In the genomic region with DNA sequence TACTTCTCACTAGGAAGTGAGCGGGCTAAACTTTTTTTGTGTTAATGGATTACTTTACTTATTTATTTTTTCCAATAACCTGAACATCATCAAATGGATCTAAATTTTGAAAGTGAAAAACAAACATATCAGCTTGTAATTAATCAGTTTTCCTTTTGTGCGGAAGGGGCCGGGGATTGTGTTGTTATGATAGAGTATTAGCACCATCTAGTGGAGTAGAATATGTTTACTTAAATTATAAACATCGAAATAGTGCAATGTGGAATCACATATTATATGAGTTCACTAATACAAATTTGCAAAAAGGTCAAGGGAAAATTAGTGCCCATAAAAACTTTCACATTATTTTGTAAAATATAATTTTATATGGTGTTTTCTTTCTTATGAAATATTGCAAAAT, we compare ENCODE assay signal across 9 cellular contexts. TPM values are rescaled to one million over a fixed set of nuclear protein-coding genes. Genes with fewer than 3 reads are reported as not detected.
DNase-seq lines count a peak whose midpoint lies in the region; TF ChIP-seq lines count a peak whose summit lies in the region.
"Had no signal": no experiment of that assay in that cellular context is flagged by ENCODE, and none has a peak within 500 bp of the region (broad histone marks: within the 10 kb centered on the region; RNA-seq: fewer than 3 reads in every experiment).

No MANE protein-coding gene starts in this region.

- H3F3A ChIP-seq in SK-N-SH (replicated peaks; ENCODE audit: insufficient read depth): peaks cover 5% of the 10 kb centered on the region

- H3K27ac ChIP-seq in SK-N-SH (ENCODE audit: low read depth in 2 of 2, low read length in 1 of 2): no peak overlapping the region
- peak overlapping the region in 1 of 2 donors; percentile 26 for H3K27ac ChIP-seq in ovary
- H3K27ac ChIP-seq: BLaER1 treated with 17β-estradiol and CSF1 and Interleukin-3, amounts not matched to agents 10 nM and 100 nM had no signal

- H3K9me3 ChIP-seq in SK-N-SH: no peaks in the 10 kb centered on the region
- H3K9me3 ChIP-seq in ovary: no peaks in the 10 kb centered on the region
- H3K9me3 ChIP-seq: BLaER1 treated with 17β-estradiol and CSF1 and Interleukin-3, amounts not matched to agents 10 nM and 100 nM had no signal

- TF ChIP-seq CTCF in SK-N-SH (IDR thresholded peaks at IDR 0.05) (peak; percentile 74), ovary (IDR thresholded peaks at IDR 0.05) (peak; percentile 47 to 82 (median 74))

- H3K27me3 ChIP-seq in H7 (ENCODE audit: control insufficient read depth, insufficient read depth, low read length) (no peaks in the 10 kb centered on the region), SK-N-SH (ENCODE audit: insufficient read depth) (no peaks in the 10 kb centered on the region), ovary (no peaks in the 10 kb centered on the region)
- H3K27me3 ChIP-seq: BLaER1 treated with 17β-estradiol and CSF1 and Interleukin-3, amounts not matched to agents 10 nM and 100 nM had no signal

- CTCF ChIA-PET in SK-N-SH (lab: Yijun Ruan, JAX): interaction anchor here (0.6 to 3.3 kb wide), 31 partner anchors 9 to 515 kb away, joined by 3 to 38 read pairs (median 4); no protein-coding TSS in a partner anchor

- no peaks in the 10 kb centered on the region for H3K36me3 ChIP-seq in H7 (replicated peaks; ENCODE audit: control insufficient read depth, insufficient read depth, low read length)
- H3K36me3 ChIP-seq in SK-N-SH (replicated peaks in 1 of 2; ENCODE audit: control insufficient read depth in 1 of 2, insufficient read depth in 2 of 2, low read length in 1 of 2): no peaks in the 10 kb centered on the region
- H3K36me3 ChIP-seq in ovary: no peaks in the 10 kb centered on the region
- H3K36me3 ChIP-seq: BLaER1 treated with 17β-estradiol and CSF1 and Interleukin-3, amounts not matched to agents 10 nM and 100 nM had no signal

- H3K9ac ChIP-seq in SK-N-SH: no peak overlapping the region

- TF ChIP-seq EP300 in SK-N-SH (IDR thresholded peaks at IDR 0.05; ENCODE audit: borderline replicate concordance in 1 of 2, low read depth in 1 of 2, low read length in 1 of 2) (no peak), ovary (IDR thresholded peaks at IDR 0.05) (no peak)

- 18% methylated on average over 4 of the region's 4 CpGs for WGBS in SK-N-SH (ENCODE audit: low lambda C conversion rate)
- WGBS in ovary, 3 donors: 4 to 10% (median 5%) methylated on average over 4 of the region's 4 CpGs

- no peaks in the 10 kb centered on the region for H4K20me1 ChIP-seq in SK-N-SH (ENCODE audit: insufficient read depth)
- H4K20me1 ChIP-seq: BLaER1 treated with 17β-estradiol and CSF1 and Interleukin-3, amounts not matched to agents 10 nM and 100 nM had no signal

- POLR2A ChIA-PET in SK-N-SH (lab: Yijun Ruan, JAX): no interaction called here

- H3K4me1 ChIP-seq in SK-N-SH (ENCODE audit: control insufficient read depth in 1 of 2, insufficient read depth in 2 of 2, low read depth in 1 of 2, low read length in 1 of 2) (no peaks in the 10 kb centered on the region; a peak in 1 of 4 replicates), ovary (ENCODE audit: insufficient read depth) (peaks cover 9% of the 10 kb centered on the region)
- H3K4me1 ChIP-seq: BLaER1 treated with 17β-estradiol and CSF1 and Interleukin-3, amounts not matched to agents 10 nM and 100 nM had no signal

- no peaks in the 10 kb centered on the region for H3K9me2 ChIP-seq in SK-N-SH

- no peak overlapping the region for H3K4me2 ChIP-seq in SK-N-SH

- H2AFZ ChIP-seq in SK-N-SH (ENCODE audit: low read depth): peak overlapping the region; percentile 53

- intact Hi-C loops in ovary (cut with DNase I): loop anchor here in 1 of 4 donors (10.0 kb wide), 1 partner anchor 336 kb away; no protein-coding TSS in a partner anchor

- TF ChIP-seq RAD21 in SK-N-SH (IDR thresholded peaks at IDR 0.05; ENCODE audit: low read length): peak; percentile 93

- TF ChIP-seq POLR2A in ovary (IDR thresholded peaks at IDR 0.05): no peak

- H3K79me2 ChIP-seq in SK-N-SH (ENCODE audit: insufficient read depth): no peaks in the 10 kb centered on the region

- DNase-seq in DMS79 treated with DMSO at 0.1 percent for 48 hours (lab: John Stamatoyannopoulos, UW): peak; percentile 14
- no peak for DNase-seq in DMS79 (lab: John Stamatoyannopoulos, UW)
- DNase-seq in H7: peak; percentile 32
- peak; percentile 49 for DNase-seq in LoVo (ENCODE audit: low spot score)
- peak; percentile 46 for DNase-seq in SK-N-SH
- DNase-seq in fibroblast of peridontal ligament (ENCODE audit: extremely low read depth): peak; percentile 70
- DNase-seq in ovary: peak in 1 of 5 donors; percentile 29
- DNase-seq in activated gamma-delta T cell treated with Interleukin-2 at 50 U/mL for 16 hours: no peak

- H3K4me3 ChIP-seq in H7 (ENCODE audit: insufficient read depth, low read depth, low read length) (no peak overlapping the region), SK-N-SH (ENCODE audit: low read depth in 2 of 2, low read length in 1 of 2) (peak overlapping the region in 1 of 2 experiments; percentile 13; a peak in 1 of 4 replicates), ovary (no peak overlapping the region)

TF ChIP-seq in SK-N-SH, 30 proteins besides CTCF, POLR2A, EP300 and RAD21:
- no peak for TF ChIP-seq RFX5 (IDR thresholded peaks at IDR 0.05; ENCODE audit: low read length)
- TF ChIP-seq SMC3 (IDR thresholded peaks at IDR 0.05; ENCODE audit: low read depth, low read length): peak; percentile 72
- TF ChIP-seq, protein P1, sequence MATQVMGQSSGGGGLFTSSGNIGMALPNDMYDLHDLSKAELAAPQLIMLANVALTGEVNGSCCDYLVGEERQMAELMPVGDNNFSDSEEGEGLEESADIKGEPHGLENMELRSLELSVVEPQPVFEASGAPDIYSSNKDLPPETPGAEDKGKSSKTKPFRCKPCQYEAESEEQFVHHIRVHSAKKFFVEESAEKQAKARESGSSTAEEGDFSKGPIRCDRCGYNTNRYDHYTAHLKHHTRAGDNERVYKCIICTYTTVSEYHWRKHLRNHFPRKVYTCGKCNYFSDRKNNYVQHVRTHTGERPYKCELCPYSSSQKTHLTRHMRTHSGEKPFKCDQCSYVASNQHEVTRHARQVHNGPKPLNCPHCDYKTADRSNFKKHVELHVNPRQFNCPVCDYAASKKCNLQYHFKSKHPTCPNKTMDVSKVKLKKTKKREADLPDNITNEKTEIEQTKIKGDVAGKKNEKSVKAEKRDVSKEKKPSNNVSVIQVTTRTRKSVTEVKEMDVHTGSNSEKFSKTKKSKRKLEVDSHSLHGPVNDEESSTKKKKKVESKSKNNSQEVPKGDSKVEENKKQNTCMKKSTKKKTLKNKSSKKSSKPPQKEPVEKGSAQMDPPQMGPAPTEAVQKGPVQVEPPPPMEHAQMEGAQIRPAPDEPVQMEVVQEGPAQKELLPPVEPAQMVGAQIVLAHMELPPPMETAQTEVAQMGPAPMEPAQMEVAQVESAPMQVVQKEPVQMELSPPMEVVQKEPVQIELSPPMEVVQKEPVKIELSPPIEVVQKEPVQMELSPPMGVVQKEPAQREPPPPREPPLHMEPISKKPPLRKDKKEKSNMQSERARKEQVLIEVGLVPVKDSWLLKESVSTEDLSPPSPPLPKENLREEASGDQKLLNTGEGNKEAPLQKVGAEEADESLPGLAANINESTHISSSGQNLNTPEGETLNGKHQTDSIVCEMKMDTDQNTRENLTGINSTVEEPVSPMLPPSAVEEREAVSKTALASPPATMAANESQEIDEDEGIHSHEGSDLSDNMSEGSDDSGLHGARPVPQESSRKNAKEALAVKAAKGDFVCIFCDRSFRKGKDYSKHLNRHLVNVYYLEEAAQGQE (IDR thresholded peaks at IDR 0.05; ENCODE audit: low read depth, low read length): no peak
- no peak for TF ChIP-seq NFIC (IDR thresholded peaks at IDR 0.05; ENCODE audit: borderline replicate concordance)
- no peak for TF ChIP-seq POLR2AphosphoS5 (IDR thresholded peaks at IDR 0.05; ENCODE audit: low read depth, low read length)
- TF ChIP-seq MXI1 (IDR thresholded peaks at IDR 0.05; ENCODE audit: low read depth, low read length): no peak

RNA-seq across cellular contexts. Expression of a gene that starts 9.1 kb away (rescaled TPM):
- not detected in 2 replicates for total RNA-seq in H7 (2014; rRNA removed; shearing (Covaris generic))
- polyA plus RNA-seq in SK-N-SH (2012; rRNA removed) (2.9 and 4.9 TPM in 2 replicates), ovary (100 to 1,000 TPM; 177 to 351 TPM)
- polyA plus RNA-seq in SK-N-SH (2012; cell fraction: cytosol; rRNA removed): 5.3 and 5.9 TPM in 2 replicates
- polyA plus RNA-seq in SK-N-SH (2012; cell fraction: nucleus; rRNA removed): 3.0 and 6.4 TPM in 2 replicates
- 100 to 1,000 TPM in 6 of 7 donors, 10 to 100 TPM in 1; 95.4 to 438 (median 271) TPM for total RNA-seq in ovary

RNA-seq across cellular contexts. Expression of a gene that starts 52.7 kb away (rescaled TPM):
- total RNA-seq in H7 (2014; rRNA removed; shearing (Covaris generic)): 7.0 and 12.3 TPM in 2 replicates
- polyA plus RNA-seq in SK-N-SH (2012; rRNA removed): 0.56 and 0.99 TPM in 2 replicates
- polyA plus RNA-seq in SK-N-SH (2012; cell fraction: cytosol; rRNA removed): 0.77 and 0.85 TPM in 2 replicates
- 0.93 and 1.9 TPM in 2 replicates for polyA plus RNA-seq in SK-N-SH (2012; cell fraction: nucleus; rRNA removed)
- total RNA-seq in ovary: 10 to 100 TPM in 6 of 7 donors, 1 to 10 TPM in 1; 9.3 to 34.9 (median 22.1) TPM
- 1 to 10 TPM; 5.3 to 9.4 TPM for polyA plus RNA-seq in ovary

Comparison
In these comparisons a context has a peak if more than half of its experiments do, and no peak if none do; other contexts are left out.
1. DNase-seq: peak in DMS79 treated with DMSO at 0.1 percent for 48 hours (single experiment), H7 (single experiment), LoVo (single experiment), SK-N-SH (single experiment) and fibroblast of peridontal ligament (single experiment); none in DMS79 (single experiment) and activated gamma-delta T cell treated with Interleukin-2 at 50 U/mL for 16 hours (single experiment).
2. RNA of a gene that starts 9.1 kb away (total RNA-seq): 95.4 to 438 TPM in ovary; not detected in H7; every median in the first group is over 10 times any median in the second.